7 cellular contexts compared by ENCODE assay signal in genomic region chr7:4533339-4533738, GRCh38.
DNase-seq lines count a peak whose midpoint lies in the region; ATAC-seq and TF ChIP-seq lines count a peak whose summit lies in the region.
"Not testable (repeated sequence)": the region's sequence is repeated elsewhere in the genome, so short reads cannot be mapped to it uniquely, and the experiment has no call there.

No MANE protein-coding gene starts in this region.

- not testable (repeated sequence) for H3K4me1 Mint-ChIP-seq in GM23338

- DNase-seq in A172 (ENCODE audit: low spot score) (peak; percentile 23), LHCN-M2 (ENCODE audit: low read depth) (peak; percentile 12), SK-MEL-5 (ENCODE audit: low read depth, low spot score) (peak; percentile 21), WERI-Rb-1 (peak; percentile 6), erythroblast (lab: John Stamatoyannopoulos, UW) (peak; percentile 12 to 28), testis (peak; percentile 27)
- DNase-seq in GM23338 (ENCODE audit: low spot score): not testable (repeated sequence)

- not testable (repeated sequence) for H3K27ac Mint-ChIP-seq in GM23338

- in situ Hi-C loops in SK-MEL-5 (cut with HindIII; ENCODE audit: low pct_unique_long_range_greater_than_20kb, low sequenced_read_pairs): not testable (repeated sequence)

- H3K27me3 Mint-ChIP-seq in GM23338 (ENCODE audit: insufficient read depth, low read depth, poor library complexity): not testable (repeated sequence)

- not testable (repeated sequence) for TF ChIP-seq CTCF in GM23338 (conservative IDR thresholded peaks at IDR 0.05; ENCODE audit: low read depth in 2 of 2); WERI-Rb-1 (IDR thresholded peaks at IDR 0.05; ENCODE audit: low read depth, low read length); testis (IDR thresholded peaks at IDR 0.05)

- not testable (repeated sequence) for H4K20me1 ChIP-seq in GM23338 (replicated peaks; ENCODE audit: insufficient read depth)

- WGBS in testis, 2 donors: 65 to 73% methylated on average over 12 of the region's 12 CpGs

- H3K9me3 Mint-ChIP-seq in GM23338: peaks cover 80% of the 10 kb centered on the region

- not testable (repeated sequence) for H3K9me3 ChIP-seq in WERI-Rb-1 (ENCODE audit: severe bottlenecking); testis

- not testable (repeated sequence) for H3K4me3 Mint-ChIP-seq in GM23338

- H3K4me3 ChIP-seq in GM23338: not testable (repeated sequence)
- peak overlapping the region; percentile 26; the same call in 1 of the 2 replicates for H3K4me3 ChIP-seq in WERI-Rb-1 (ENCODE audit: low read depth, low read length)
- H3K4me3 ChIP-seq in testis: peak overlapping the region; percentile 7 to 9

- not testable (repeated sequence) for H3K36me3 ChIP-seq in GM23338 (ENCODE audit: insufficient read depth); WERI-Rb-1; testis (ENCODE audit: low read depth, missing control alignments)

- ATAC-seq in GM23338: not testable (repeated sequence)

- not testable (repeated sequence) for TF ChIP-seq POLR2A in erythroblast (IDR thresholded peaks at IDR 0.05; ENCODE audit: low read length); testis (IDR thresholded peaks at IDR 0.05)

- not testable (repeated sequence) for H3K79me2 ChIP-seq in GM23338 (replicated peaks; ENCODE audit: insufficient read depth)

- 0 out of 2 replicates have a peak overlapping the region, but pooled peaks have one; percentile 90 for H2AFZ ChIP-seq in GM23338

- H3F3A ChIP-seq in GM23338 (replicated peaks; ENCODE audit: low read depth): not testable (repeated sequence)

- peaks cover 15% of the 10 kb centered on the region; the same call in 1 of the 2 replicates for H3K4me1 ChIP-seq in GM23338 (ENCODE audit: insufficient read depth)
- not testable (repeated sequence) for H3K4me1 ChIP-seq in testis

- H3K27ac ChIP-seq in GM23338 (ENCODE audit: low read depth); WERI-Rb-1; testis: not testable (repeated sequence)

- H3K36me3 Mint-ChIP-seq in GM23338 (ENCODE audit: low read depth): not testable (repeated sequence)

- not testable (repeated sequence) for H3K4me2 ChIP-seq in GM23338

- H3K9me2 ChIP-seq in GM23338 (ENCODE audit: insufficient read depth): not testable (repeated sequence)

- intact Hi-C loops in testis (cut with DNase I; ENCODE audit: low total_unique reads): not testable (repeated sequence)

- not testable (repeated sequence) for H3K27me3 ChIP-seq in GM23338 (ENCODE audit: insufficient read depth); WERI-Rb-1 (ENCODE audit: insufficient read depth, low read depth, severe bottlenecking); testis
